Comparison of ENCODE assay signal across 8 cellular contexts in genomic region chr19:14080887-14081796, GRCh38. TPM values are rescaled to one million over a fixed set of nuclear protein-coding genes. Genes with fewer than 3 reads are reported as not detected.
DNase-seq lines count a peak whose midpoint lies in the region; ATAC-seq and TF ChIP-seq lines count a peak whose summit lies in the region.

No MANE protein-coding gene starts in this region.

- H3K27me3 Mint-ChIP-seq in activated naive CD8-positive, alpha-beta T cell = no peaks in the 10 kb centered on the region
- peaks cover 4% of the 10 kb centered on the region for H3K27me3 Mint-ChIP-seq in glutamatergic neuron (ENCODE audit: unreplicated experiment)

- intact Hi-C loops in testis (cut with DNase I; ENCODE audit: low total_unique reads) = no loop called here

- H3K4me3 ChIP-seq in testis = peak overlapping the region; percentile 67 to 86

- 0 to 1% methylated on average over 50 of the region's 50 CpGs for WGBS in testis, 2 donors

- TF ChIP-seq CTCF in GM10266 (IDR thresholded peaks at IDR 0.05; ENCODE audit: control insufficient read depth, insufficient read depth, low read depth, missing control alignments) (no peak), glutamatergic neuron (IDR thresholded peaks at IDR 0.05; ENCODE audit: partially characterized antibody, unreplicated experiment) (no peak), omental fat pad (IDR thresholded peaks at IDR 0.05) (no peak), testis (IDR thresholded peaks at IDR 0.05) (no peak)

- no peak for TF ChIP-seq POLR2A in testis (IDR thresholded peaks at IDR 0.05)

- no peaks in the 10 kb centered on the region for H3K9me3 ChIP-seq in testis

- H3K36me3 Mint-ChIP-seq in activated naive CD8-positive, alpha-beta T cell = no peaks in the 10 kb centered on the region
- H3K36me3 Mint-ChIP-seq in glutamatergic neuron (ENCODE audit: unreplicated experiment) = no peaks in the 10 kb centered on the region

- peak overlapping the region; percentile 85 for H3K27ac Mint-ChIP-seq in activated naive CD8-positive, alpha-beta T cell
- H3K27ac Mint-ChIP-seq in glutamatergic neuron (ENCODE audit: unreplicated experiment) = peak overlapping the region; percentile 98

- H3K4me1 ChIP-seq in testis = peaks cover 13% of the 10 kb centered on the region

- H3K4me1 Mint-ChIP-seq in activated naive CD8-positive, alpha-beta T cell (ENCODE audit: low read depth) = peaks cover 18% of the 10 kb centered on the region
- H3K4me1 Mint-ChIP-seq in glutamatergic neuron (ENCODE audit: low read depth, unreplicated experiment) = peaks cover 3% of the 10 kb centered on the region

- peak overlapping the region; percentile 92 for H3K4me3 Mint-ChIP-seq in activated naive CD8-positive, alpha-beta T cell
- H3K4me3 Mint-ChIP-seq in glutamatergic neuron (ENCODE audit: unreplicated experiment) = peak overlapping the region; percentile 95

- H3K27me3 ChIP-seq in testis = no peaks in the 10 kb centered on the region

- ATAC-seq in HG02623 (IDR thresholded peaks at IDR 0.05; ENCODE audit: unreplicated experiment) = peak; percentile 85
- peak; percentile 96 for ATAC-seq in SK-N-SH treated with all-trans-retinoic acid at 6 μM for 48 hours
- peak; percentile 97 for ATAC-seq in omental fat pad (ENCODE audit: low FRiP score)

- DNase-seq in GM10266 (ENCODE audit: extremely low spot score) (peak; percentile 99), NCI-H1092 treated with DMSO at 0.1 percent for 48 hours (lab: John Stamatoyannopoulos, UW) (peak; percentile 99), glutamatergic neuron (peak; percentile 100), omental fat pad (ENCODE audit: low spot score) (peak; percentile 94), testis (peak; percentile 98)

- H3K27ac ChIP-seq in testis = peak overlapping the region; percentile 84

- H3K36me3 ChIP-seq in testis (ENCODE audit: low read depth, missing control alignments) = no peaks in the 10 kb centered on the region

- no peaks in the 10 kb centered on the region for H3K9me3 Mint-ChIP-seq in activated naive CD8-positive, alpha-beta T cell (ENCODE audit: low read depth)
- H3K9me3 Mint-ChIP-seq in glutamatergic neuron (ENCODE audit: unreplicated experiment) = peaks cover 7% of the 10 kb centered on the region

TF ChIP-seq in SK-N-SH treated with all-trans-retinoic acid at 6 μM for 48 hours, 23 proteins besides CTCF, POLR2A, EP300 and RAD21:
- TF ChIP-seq BACH2 (CRISPR knock-in tag; IDR thresholded peaks at IDR 0.05; ENCODE audit: borderline replicate concordance) = no peak
- TF ChIP-seq TCF4 (CRISPR knock-in tag; IDR thresholded peaks at IDR 0.05; ENCODE audit: borderline replicate concordance) = no peak

RNA-seq across cellular contexts. Expression of gene C19orf67, which starts 4.4 kb away (rescaled TPM):
- total RNA-seq in glutamatergic neuron (ENCODE audit: unreplicated experiment) = 0.71 TPM
- total RNA-seq in omental fat pad = not detected
- 10 to 100 TPM in 1 of 2 donors, 1 to 10 TPM in 1; 5.0 to 12.7 TPM for total RNA-seq in testis
- polyA plus RNA-seq in testis (ENCODE audit: insufficient read depth, low read depth, low replicate concordance) = 12.6 TPM

RNA-seq across cellular contexts. Expression of gene MISP3, which starts 8.6 kb away (rescaled TPM):
- total RNA-seq in glutamatergic neuron (ENCODE audit: unreplicated experiment) = 2.2 TPM
- 1 to 10 TPM in 3 of 4 donors, not detected in 1; 1.6 to 3.0 (median 2.8) TPM for total RNA-seq in omental fat pad
- total RNA-seq in testis = 1 to 10 TPM; 4.2 to 7.2 TPM
- polyA plus RNA-seq in testis (ENCODE audit: insufficient read depth, low read depth, low replicate concordance) = 0.76 TPM

RNA-seq across cellular contexts. Expression of gene SAMD1, which starts 9.4 kb away (rescaled TPM):
- total RNA-seq in glutamatergic neuron (ENCODE audit: unreplicated experiment) = 52.0 TPM
- 10 to 100 TPM in 2 of 4 donors, 1 to 10 TPM in 2; 8.6 to 22.5 (median 10.8) TPM for total RNA-seq in omental fat pad
- 10 to 100 TPM; 50.6 to 72.9 TPM for total RNA-seq in testis
- 34.0 TPM for polyA plus RNA-seq in testis (ENCODE audit: insufficient read depth, low read depth, low replicate concordance)

RNA-seq across cellular contexts. Expression of gene PALM3, which starts 19.3 kb away (rescaled TPM):
- total RNA-seq in glutamatergic neuron (ENCODE audit: unreplicated experiment) (6.7 TPM), omental fat pad (not detected), testis (10 to 100 TPM; 21.3 to 34.6 TPM)
- 18.4 TPM for polyA plus RNA-seq in testis (ENCODE audit: insufficient read depth, low read depth, low replicate concordance)

RNA-seq across cellular contexts. Expression of gene PRKACA, which starts 36.4 kb away (rescaled TPM):
- total RNA-seq in glutamatergic neuron (ENCODE audit: unreplicated experiment) (82.9 TPM), omental fat pad (10 to 100 TPM; 31.5 to 56.1 (median 45.1) TPM), testis (100 to 1,000 TPM; 114 to 116 TPM)
- polyA plus RNA-seq in testis (ENCODE audit: insufficient read depth, low read depth, low replicate concordance) = 203 TPM

Comparison
In these comparisons a context has a peak if more than half of its experiments do, and no peak if none do; other contexts are left out.
1. Peak in every context shown above with its lines: DNase-seq, ATAC-seq, H3K4me3 ChIP-seq and H3K27ac ChIP-seq.